Comparison of ENCODE assay signal across 26 cellular contexts in genomic region chr17:64058547-64059115, GRCh38. TPM values are rescaled to one million over a fixed set of nuclear protein-coding genes. Genes with fewer than 3 reads are reported as not detected.
DNase-seq lines count a peak whose midpoint lies in the region; ATAC-seq, FAIRE-seq and TF ChIP-seq lines count a peak whose summit lies in the region.
"Had no signal": no experiment of that assay in that cellular context is flagged by ENCODE, and none has a peak within 500 bp of the region (broad histone marks: within the 10 kb centered on the region; RNA-seq: fewer than 3 reads in every experiment).

No MANE protein-coding gene starts in this region.

- H3K27ac ChIP-seq in A549 = peak overlapping the region in 1 of 2 experiments; percentile 42; a peak in 4 of 6 replicates
- no peak overlapping the region for H3K27ac ChIP-seq in CD4-positive, alpha-beta memory T cell (ENCODE audit: low read depth, low read length)
- H3K27ac ChIP-seq: HL-60, testis had no signal

- peak overlapping the region; percentile 34 for H3K4me2 ChIP-seq in A549

- TF ChIP-seq CTCF in A549 (IDR thresholded peaks at IDR 0.05) (no peak), fibroblast of pulmonary artery (IDR thresholded peaks at IDR 0.05; ENCODE audit: low read length, missing control alignments) (no peak)

- POLR2A ChIA-PET in A549 (lab: Yijun Ruan, JAX) (interaction anchor here (1.0 kb wide), 1 partner anchor 71 kb away, joined by 4 read pairs; the partner anchor contains the start of gene ERN1), T-cell (lab: Charles Lee) (interaction anchor here in 1 of 2 donors (0.6 kb wide), 1 partner anchor 16 kb away, joined by 3 read pairs; no protein-coding TSS in a partner anchor)
- POLR2A ChIA-PET in CD4-positive, alpha-beta memory T cell (lab: Charles Lee; ENCODE audit: partially characterized antibody) = interaction anchor here (2.3 to 7.6 kb wide), 3 partner anchors 24 to 87 kb away, joined by 7 to 49 read pairs (median 8); partner anchors contain the start of gene ERN1

- H3K9me3 ChIP-seq in A549 = no peaks in the 10 kb centered on the region
- no peaks in the 10 kb centered on the region for H3K9me3 ChIP-seq in CD4-positive, alpha-beta memory T cell (ENCODE audit: control insufficient read depth in 1 of 2, low read length in 2 of 2)
- H3K9me3 ChIP-seq: adrenal gland, spleen, testis had no signal

- H3K9me3 Mint-ChIP-seq in CD4-positive, alpha-beta memory T cell = peaks cover 0 to 5% (median 0%) of the 10 kb centered on the region in 8 donors
- no peaks in the 10 kb centered on the region for H3K9me3 Mint-ChIP-seq in T-cell
- H3K9me3 Mint-ChIP-seq: naive thymus-derived CD8-positive, alpha-beta T cell had no signal

- TF ChIP-seq RAD21 in A549 (conservative IDR thresholded peaks at IDR 0.05 in 1 of 2, IDR thresholded peaks at IDR 0.05 in 1 of 2) = no peak

- peak overlapping the region in 1 of 8 donors; percentile 74 for H3K4me3 Mint-ChIP-seq in CD4-positive, alpha-beta memory T cell
- H3K4me3 Mint-ChIP-seq in T-cell = no peak overlapping the region
- H3K4me3 Mint-ChIP-seq: naive thymus-derived CD8-positive, alpha-beta T cell had no signal

- peak overlapping the region; percentile 36 to 93 (median 82) for H3K27ac Mint-ChIP-seq in CD4-positive, alpha-beta memory T cell
- H3K27ac Mint-ChIP-seq in T-cell = peak overlapping the region; percentile 17 to 82

- 78% methylated on average over 7 of the region's 7 CpGs for WGBS in A549 (ENCODE audit: missing lambda C conversion rate)

- CTCF ChIA-PET in A549 (lab: Yijun Ruan, JAX) = interaction anchor here (0.8 to 8.3 kb wide), 6 partner anchors 12 to 75 kb away, joined by 3 to 75 read pairs (median 15); no protein-coding TSS in a partner anchor
- CTCF ChIA-PET in CD4-positive, alpha-beta memory T cell (lab: Charles Lee; ENCODE audit: partially characterized antibody) = interaction anchor here (7.2 kb wide), 1 partner anchor 74 kb away, joined by 47 read pairs; the partner anchor contains the start of gene ERN1
- CTCF ChIA-PET in T-cell (lab: Charles Lee) = interaction anchor here in 1 of 2 donors (1.9 kb wide), 1 partner anchor 75 kb away, joined by 5 read pairs; no protein-coding TSS in a partner anchor

- H3K4me1 ChIP-seq in A549 = peaks cover 29% of the 10 kb centered on the region
- H3K4me1 ChIP-seq in CD4-positive, alpha-beta memory T cell (ENCODE audit: insufficient read depth, low read length) = peaks cover 62% of the 10 kb centered on the region
- H3K4me1 ChIP-seq: testis had no signal

- H3K4me3 ChIP-seq in A549 (no peak overlapping the region), fibroblast of pulmonary artery (replicated peaks; ENCODE audit: low read depth, low read length) (no peak overlapping the region)
- H3K4me3 ChIP-seq in CD4-positive, alpha-beta memory T cell (ENCODE audit: low read length in 2 of 2) = no peak overlapping the region
- H3K4me3 ChIP-seq: adrenal gland, GM12878, spleen, testis had no signal

- DNase-seq in A549 (ENCODE audit: low read depth in 1 of 2, low spot score in 1 of 2) = no peak
- no peak for DNase-seq in CD4-positive, alpha-beta memory T cell
- no peak for DNase-seq in T-cell
- DNase-seq in fibroblast of pulmonary artery (ENCODE audit: low read depth) = peak; percentile 66
- no peak for DNase-seq in hypothalamus (lab: John Stamatoyannopoulos, UW)
- no peak for DNase-seq in GDM1 (lab: John Stamatoyannopoulos, UW)
- DNase-seq: activated CD4-positive, alpha-beta T cell treated with anti-CD3 and anti-CD28 coated beads for 4 hours; adrenal gland; Calu3; central memory CD4-positive, alpha-beta T cell; effector CD8-positive, alpha-beta T cell; GF-D8; head of caudate nucleus; KBM-7; mammary epithelial cell; naive thymus-derived CD8-positive, alpha-beta T cell; NCI-H1092; NCI-H2081 treated with DMSO at 0.1 percent for 48 hours; NCI-H524 treated with DMSO at 0.1 percent for 48 hours; SIG-M5; spleen; testis had no signal

- H3K27me3 Mint-ChIP-seq in CD4-positive, alpha-beta memory T cell = no peaks in the 10 kb centered on the region
- no peaks in the 10 kb centered on the region for H3K27me3 Mint-ChIP-seq in T-cell
- H3K27me3 Mint-ChIP-seq: naive thymus-derived CD8-positive, alpha-beta T cell had no signal

- intact Hi-C loops in CD4-positive, alpha-beta memory T cell (cut with micrococcal nuclease) = no loop called here

- peaks cover 34 to 94% (median 63%) of the 10 kb centered on the region in 4 donors for H3K4me1 Mint-ChIP-seq in CD4-positive, alpha-beta memory T cell
- H3K4me1 Mint-ChIP-seq in T-cell = peaks cover 19 to 88% (median 38%) of the 10 kb centered on the region in 3 donors

- TF ChIP-seq EP300 in A549 (IDR thresholded peaks at IDR 0.05) = no peak

- ATAC-seq in A549 (no peak), T-cell (replicated peaks in 1 of 4) (no peak), GM19397 (IDR thresholded peaks at IDR 0.05; ENCODE audit: unreplicated experiment) (no peak)
- ATAC-seq: GM12878; HCT116; naive thymus-derived CD8-positive, alpha-beta T cell had no signal

- H3K36me3 ChIP-seq in CD4-positive, alpha-beta memory T cell (ENCODE audit: insufficient read depth, low read length) = peaks cover 68% of the 10 kb centered on the region

- no peak for TF ChIP-seq POLR2A in A549 (IDR thresholded peaks at IDR 0.05; ENCODE audit: low read length)

- peaks cover 78 to 93% of the 10 kb centered on the region in 2 donors for H3K36me3 Mint-ChIP-seq in CD4-positive, alpha-beta memory T cell
- H3K36me3 Mint-ChIP-seq in T-cell = peaks cover 77% of the 10 kb centered on the region

- no peak for FAIRE-seq in A549 (lab: Jason Lieb, UNC)
- FAIRE-seq: GM12878 had no signal

- no peaks in the 10 kb centered on the region for H3K27me3 ChIP-seq in CD4-positive, alpha-beta memory T cell (ENCODE audit: insufficient read depth, low read length)
- H3K27me3 ChIP-seq: adrenal gland, spleen, testis had no signal

TF ChIP-seq in A549, 52 proteins besides CTCF, POLR2A, EP300 and RAD21:
- no peak for TF ChIP-seq JUNB (IDR thresholded peaks at IDR 0.05)
- no peak for TF ChIP-seq SREBF2 (IDR thresholded peaks at IDR 0.05)
- TF ChIP-seq ELK1 (IDR thresholded peaks at IDR 0.05; ENCODE audit: low read depth, low read length) = no peak
- TF ChIP-seq BHLHE40 (IDR thresholded peaks at IDR 0.05; ENCODE audit: low read depth, low read length) = no peak
- no peak for TF ChIP-seq FOXS1 (CRISPR knock-in tag; IDR thresholded peaks at IDR 0.05)
- no peak for TF ChIP-seq ESRRA (IDR thresholded peaks at IDR 0.05; ENCODE audit: borderline replicate concordance, low read length)
- TF ChIP-seq SMC3 (IDR thresholded peaks at IDR 0.05) = no peak
- TF ChIP-seq TP53 (CRISPR knock-in tag; IDR thresholded peaks at IDR 0.05) = no peak

RNA-seq across cellular contexts. Expression of gene ICAM2, which starts 38.2 kb away (rescaled TPM):
- not detected in 2 replicates for polyA plus RNA-seq in A549 (2011; rRNA removed)
- 0.04 and 0.10 TPM in 2 replicates for polyA plus RNA-seq in A549 (2012; cell fraction: cytosol; rRNA removed)
- 0.18 TPM in 1 of 2 replicates, not detected in the other for polyA plus RNA-seq in A549 (2012; cell fraction: nucleus; rRNA removed)
- not detected in 3 replicates for polyA plus RNA-seq in A549 (2017; fragmentation: RNase III; extraction: RNeasy Plus Mini Kit Qiagen cat#74134 plus additional on column Dnase treatment)
- not detected in 2 replicates for polyA minus RNA-seq in A549 (2011; rRNA and poly(A)+ RNA removed)
- 100 to 1,000 TPM; 150 to 158 TPM for total RNA-seq in CD4-positive, alpha-beta memory T cell
- polyA plus RNA-seq in CD4-positive, alpha-beta memory T cell = 100 to 1,000 TPM; 411 to 591 TPM
- 100 to 1,000 TPM in 3 of 5 donors, 10 to 100 TPM in 2; 69.6 to 132 (median 116) TPM for total RNA-seq in T-cell
